Comparison of ENCODE assay signal across 35 cellular contexts in genomic region chr20:59764037-59764436, GRCh38.
"Had no signal": no experiment of that assay in that cellular context is flagged by ENCODE, and none has a peak within 500 bp of the region (broad histone marks: within the 10 kb centered on the region; RNA-seq: fewer than 3 reads in every experiment).

No MANE protein-coding gene starts in this region.

- H3K36me3 ChIP-seq: adrenal gland, brain microvascular endothelial cell, breast epithelium, cardiac muscle cell had no signal

- DNase-seq: activated B cell treated with CpG ODN at 0.5 μM for 24 hours; activated CD4-positive, alpha-beta memory T cell treated with anti-CD3 and anti-CD28 coated beads for 36 hours; activated CD4-positive, alpha-beta T cell treated with anti-CD3 and anti-CD28 coated beads for 4 hours; activated CD4-positive, alpha-beta T cell treated with anti-CD3 and anti-CD28 coated beads, Interleukin-2, amount 10 ng/mL, durations not matched to agents 24 days and 14 days; activated CD4-positive, alpha-beta T cell treated with anti-CD3 and anti-CD28 coated beads, Interleukin-2, amount 50 U/mL, for 1 hour; activated CD4-positive, alpha-beta T cell treated with anti-CD3 and anti-CD28 coated beads, Interleukin-2, amount 50 U/mL, for 4 hours; activated CD4-positive, CD25-positive, alpha-beta regulatory T cell treated with anti-CD3 and anti-CD28 coated beads, Interleukin-2, amount 50 U/mL, for 72 hours; activated CD8-positive, alpha-beta memory T cell treated with anti-CD3 and anti-CD28 coated beads, Interleukin-2, amount 50 U/mL, for 4 hours; activated CD8-positive, alpha-beta T cell treated with anti-CD3 and anti-CD28 coated beads for 36 hours; activated effector memory CD4-positive, alpha-beta T cell treated with anti-CD3 and anti-CD28 coated beads, Interleukin-2, amount 50 U/mL, for 16 hours; activated gamma-delta T cell treated with Interleukin-2 at 50 U/mL for 16 hours; activated naive CD4-positive, alpha-beta T cell; activated naive CD4-positive, alpha-beta T cell treated with anti-CD3 and anti-CD28 coated beads for 36 hours; activated naive CD4-positive, alpha-beta T cell treated with anti-CD3 and anti-CD28 coated beads, Interleukin-2, amount 50 U/mL, for 16 hours; activated naive CD8-positive, alpha-beta T cell treated with anti-CD3 and anti-CD28 coated beads for 36 hours; activated T-cell treated with anti-CD3 and anti-CD28 coated beads for 4 hours; activated T-cell treated with anti-CD3 and anti-CD28 coated beads, Interleukin-2, amount 50 U/mL, for 1 hour; activated T-cell treated with anti-CD3 and anti-CD28 coated beads, Interleukin-2, amount 50 U/mL, for 4 hours; activated T-cell treated with anti-CD3 and anti-CD28 coated beads, Interleukin-2, amount 50 U/mL, for 72 hours; adrenal gland; amniotic stem cell; aorta; body of pancreas; brain microvascular endothelial cell; caudate nucleus; T-helper 1 cell; T-helper 2 cell; T-helper 9 cell had no signal

- FAIRE-seq: astrocyte, TTC549 had no signal

- H3K27ac ChIP-seq: adrenal gland, body of pancreas, brain microvascular endothelial cell, breast epithelium, cardiac muscle cell, VCaP had no signal

- ATAC-seq: activated CD8-positive, alpha-beta T cell treated with anti-CD3 and anti-CD28 coated beads for 36 hours; activated naive CD4-positive, alpha-beta T cell treated with anti-CD3 and anti-CD28 coated beads, Interleukin-2, amount 50 U/mL, for 72 hours; activated T-cell treated with anti-CD3 and anti-CD28 coated beads, Interleukin-2, amount 50 U/mL, for 4 hours; activated T-cell treated with anti-CD3 and anti-CD28 coated beads, Interleukin-2, amount 50 U/mL, for 72 hours; activated T-helper 17 cell treated with anti-CD3 and anti-CD28 coated beads, Interleukin-2, amount 50 U/mL, for 72 hours; body of pancreas had no signal

- H3K4me3 ChIP-seq: adrenal gland, body of pancreas, breast epithelium, cardiac muscle cell had no signal

- H3K4me1 ChIP-seq: adrenal gland, body of pancreas, breast epithelium had no signal

- H3K9me3 ChIP-seq: adrenal gland, body of pancreas, breast epithelium had no signal

- H3K27me3 ChIP-seq: adrenal gland, body of pancreas, brain microvascular endothelial cell, cardiac muscle cell had no signal
